In genomic region chr12:12786371-12786715, GRCh38 we compare ENCODE assay signal across 8 cellular contexts. TPM values are rescaled to one million over a fixed set of nuclear protein-coding genes. Genes with fewer than 3 reads are reported as not detected.
DNase-seq lines count a peak whose midpoint lies in the region; ATAC-seq, FAIRE-seq and TF ChIP-seq lines count a peak whose summit lies in the region.

No MANE protein-coding gene starts in this region.

- TF ChIP-seq CTCF in breast epithelium (IDR thresholded peaks at IDR 0.05) (no peak), lower lobe of right lung (IDR thresholded peaks at IDR 0.05) (no peak), upper lobe of right lung (IDR thresholded peaks at IDR 0.05) (no peak)

- H3K36me3 ChIP-seq in HUES6 (ENCODE audit: control insufficient read depth, insufficient read depth, low read length) (no peaks in the 10 kb centered on the region), breast epithelium (no peaks in the 10 kb centered on the region), lower lobe of right lung (no peaks in the 10 kb centered on the region), upper lobe of right lung (no peaks in the 10 kb centered on the region)

- no peak for FAIRE-seq in HTR-8/SVneo (lab: Jason Lieb, UNC)

- intact Hi-C loops in breast epithelium (cut with DNase I; ENCODE audit: low total_unique reads): loop anchor here (5.0 kb wide), 1 partner anchor 921 kb away; no protein-coding TSS in a partner anchor
- intact Hi-C loops in lower lobe of right lung (cut with DNase I): no loop called here
- intact Hi-C loops in upper lobe of right lung (cut with DNase I): no loop called here

- H3K4me3 ChIP-seq in HUES6 (ENCODE audit: low read depth, low read length) (peak overlapping the region; percentile 73), breast epithelium (peak overlapping the region; percentile 58 to 79 (median 74)), lower lobe of right lung (peak overlapping the region; percentile 74), upper lobe of right lung (peak overlapping the region; percentile 76)

- H3K27ac ChIP-seq in HUES6 (ENCODE audit: low read depth, low read length) (no peak overlapping the region), breast epithelium (peak overlapping the region; percentile 91 to 94), lower lobe of right lung (peak overlapping the region; percentile 89), upper lobe of right lung (peak overlapping the region; percentile 90)

- ATAC-seq in GM19397 (IDR thresholded peaks at IDR 0.05; ENCODE audit: unreplicated experiment) (peak; percentile 7), lower lobe of right lung (peak; percentile 6 to 39), upper lobe of right lung (peak; percentile 4), GM21737 (IDR thresholded peaks at IDR 0.05; ENCODE audit: unreplicated experiment) (no peak)

- H3K9me3 ChIP-seq in HUES6 (ENCODE audit: control insufficient read depth, insufficient read depth, low read depth, low read length) (no peaks in the 10 kb centered on the region), breast epithelium (no peaks in the 10 kb centered on the region), lower lobe of right lung (no peaks in the 10 kb centered on the region), upper lobe of right lung (no peaks in the 10 kb centered on the region)

- H3K27me3 ChIP-seq in HUES6 (ENCODE audit: control insufficient read depth, insufficient read depth, low read length) (peaks cover 35% of the 10 kb centered on the region), breast epithelium (no peaks in the 10 kb centered on the region), lower lobe of right lung (ENCODE audit: low read depth) (no peaks in the 10 kb centered on the region), upper lobe of right lung (no peaks in the 10 kb centered on the region)

- H3K9ac ChIP-seq in HUES6 (ENCODE audit: low read length): peak overlapping the region; percentile 66

- DNase-seq in breast epithelium (ENCODE audit: low spot score in 2 of 2) (no peak), lower lobe of right lung (no peak), upper lobe of right lung (no peak), HTR-8/SVneo (ENCODE audit: insufficient read length, low spot score) (no peak), anterior cingulate cortex (lab: John Stamatoyannopoulos, UW) (no peak)

- H3K4me1 ChIP-seq in HUES6 (ENCODE audit: control insufficient read depth, insufficient read depth, low read length) (peaks cover 33% of the 10 kb centered on the region), breast epithelium (no peaks in the 10 kb centered on the region), lower lobe of right lung (peaks cover 28% of the 10 kb centered on the region), upper lobe of right lung (peaks cover 19% of the 10 kb centered on the region)

- TF ChIP-seq POLR2A in breast epithelium (IDR thresholded peaks at IDR 0.05): no peak

RNA-seq across cellular contexts. Expression of gene APOLD1, which starts 0.9 kb away (rescaled TPM):
- 100 to 1,000 TPM in 1 of 3 donors, 10 to 100 TPM in 2; 26.7 to 236 (median 41.4) TPM for total RNA-seq in breast epithelium
- 11.0 TPM for total RNA-seq in lower lobe of right lung
- total RNA-seq in upper lobe of right lung: 14.4 TPM

RNA-seq across cellular contexts. Expression of gene DDX47, which starts 26.8 kb away (rescaled TPM):
- total RNA-seq in breast epithelium: 10 to 100 TPM; 44.8 to 81.1 (median 60.0) TPM
- 45.1 TPM for total RNA-seq in lower lobe of right lung
- 59.6 TPM for total RNA-seq in upper lobe of right lung
